ENCODE assay signal across 8 cellular contexts in the genomic region with DNA sequence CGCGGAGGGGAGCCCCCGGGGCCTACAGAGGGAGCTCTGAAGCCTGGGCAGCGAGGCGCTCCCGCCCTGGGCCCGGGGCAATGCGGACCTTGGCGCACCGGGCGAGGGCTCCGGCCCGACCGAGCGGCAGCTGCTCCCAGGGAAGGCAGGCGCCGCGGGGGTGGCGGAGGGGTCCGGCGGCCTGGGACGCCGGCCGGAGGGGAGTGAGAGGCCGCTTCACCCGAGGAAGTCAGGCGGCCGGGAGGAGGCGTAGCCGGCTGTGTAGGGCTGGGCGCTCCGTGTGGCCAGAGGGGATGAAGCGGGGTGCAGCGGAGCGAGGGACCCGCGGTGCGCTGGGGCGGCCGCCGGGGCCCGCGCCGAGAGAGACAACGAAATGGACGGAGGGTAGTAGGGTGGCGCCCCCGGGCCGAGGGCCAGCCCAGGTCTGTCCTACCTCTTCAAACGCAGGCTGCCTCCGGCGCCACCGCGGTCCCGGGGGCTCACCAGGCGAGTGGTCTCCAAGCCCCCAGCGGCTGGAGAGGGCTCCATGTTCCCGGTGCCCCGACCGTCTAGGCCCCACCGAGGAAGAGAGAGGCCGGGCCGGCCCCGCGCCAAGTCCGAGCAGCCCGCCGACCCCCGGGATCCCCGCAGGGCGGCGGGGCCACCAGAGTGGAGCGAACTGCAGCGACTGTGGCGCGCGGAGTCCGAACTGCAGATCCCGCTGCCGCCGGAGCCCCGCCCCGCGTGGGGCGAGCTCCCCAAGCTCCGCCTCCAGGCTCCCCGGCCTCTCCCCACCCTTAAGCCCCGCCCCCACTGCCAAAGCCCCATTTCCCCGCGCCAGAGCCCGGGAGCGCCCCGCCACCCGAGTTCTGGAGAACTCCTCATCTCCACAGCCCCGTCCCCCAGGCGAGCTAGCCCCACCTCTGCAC. TPM values are rescaled to one million over a fixed set of nuclear protein-coding genes. Genes with fewer than 3 reads are reported as not detected.
DNase-seq lines count a peak whose midpoint lies in the region; ATAC-seq lines count a peak whose summit lies in the region.

Gene SLC30A3, minus strand, starts transcription at position 669 of the 908 bp plus-strand sequence. Its CDS starts 141 bp downstream, at position 528.

- no peaks in the 10 kb centered on the region for H3K36me3 ChIP-seq in CD4-positive, CD25-positive, alpha-beta regulatory T cell (ENCODE audit: control insufficient read depth, insufficient read depth, low read length)

- peaks cover 33% of the 10 kb centered on the region for H3K27me3 ChIP-seq in CD4-positive, CD25-positive, alpha-beta regulatory T cell (ENCODE audit: control insufficient read depth, insufficient read depth, low read length)

- peak within 1 kb of the TSS; percentile 85 to 96 (median 91) for H3K4me3 Mint-ChIP-seq in CD4-positive, CD25-positive, alpha-beta regulatory T cell

- H3K36me3 Mint-ChIP-seq in CD4-positive, CD25-positive, alpha-beta regulatory T cell, result peaks cover 3% of the 10 kb centered on the region

- peaks cover 37% of the 10 kb centered on the region for H3K4me1 ChIP-seq in CD4-positive, CD25-positive, alpha-beta regulatory T cell (ENCODE audit: control insufficient read depth, insufficient read depth, low read length, poor library complexity, severe bottlenecking)

- peak; percentile 44 to 50 for ATAC-seq in CD4-positive, CD25-positive, alpha-beta regulatory T cell (ENCODE audit: low read depth in 2 of 2)
- peak; percentile 49 for ATAC-seq in HG03045 (IDR thresholded peaks at IDR 0.05; ENCODE audit: unreplicated experiment)

- H3K4me1 Mint-ChIP-seq in CD4-positive, CD25-positive, alpha-beta regulatory T cell, result peaks cover 0 to 30% (median 13%) of the 10 kb centered on the region in 4 donors

- no peaks in the 10 kb centered on the region for H3K9me3 ChIP-seq in CD4-positive, CD25-positive, alpha-beta regulatory T cell (ENCODE audit: control insufficient read depth in 2 of 2, low read length in 2 of 2)

- no peak within 1 kb of the TSS for H3K4me3 ChIP-seq in CD4-positive, CD25-positive, alpha-beta regulatory T cell (ENCODE audit: low read depth, low read length)
- H3K4me3 ChIP-seq in iPS-11a (ENCODE audit: low read depth, low read length), result peak within 1 kb of the TSS; percentile 53
- peak within 1 kb of the TSS; percentile 27 to 46 (median 36) for H3K4me3 ChIP-seq in skin epidermis

- peak; percentile 25 to 76 (median 59) for DNase-seq in CD4-positive, CD25-positive, alpha-beta regulatory T cell
- DNase-seq in T follicular helper cell (ENCODE audit: low read depth), result peak; percentile 53
- peak in 32 of 56 donors; percentile 5 to 72 (median 43) for DNase-seq in amygdala (lab: John Stamatoyannopoulos, UW)
- no peak for DNase-seq in AML-193 (lab: John Stamatoyannopoulos, UW)
- DNase-seq in NCI-H774 (lab: John Stamatoyannopoulos, UW), result no peak

- peak within 1 kb of the TSS in 1 of 3 donors; percentile 85 for H3K27ac Mint-ChIP-seq in CD4-positive, CD25-positive, alpha-beta regulatory T cell

- H3K27me3 Mint-ChIP-seq in CD4-positive, CD25-positive, alpha-beta regulatory T cell, result peaks cover 56% of the 10 kb centered on the region

- H3K9me3 Mint-ChIP-seq in CD4-positive, CD25-positive, alpha-beta regulatory T cell, result peaks cover 0 to 3% (median 0%) of the 10 kb centered on the region in 7 donors

- H3K27ac ChIP-seq in CD4-positive, CD25-positive, alpha-beta regulatory T cell (ENCODE audit: insufficient read depth, low read length, poor library complexity, severe bottlenecking), result no peak within 1 kb of the TSS
- no peak within 1 kb of the TSS for H3K27ac ChIP-seq in skin epidermis

RNA-seq across cellular contexts. Expression of gene SLC30A3, which starts in this region (rescaled TPM):
- total RNA-seq in CD4-positive, CD25-positive, alpha-beta regulatory T cell, result 0.10 TPM
- polyA plus RNA-seq in CD4-positive, CD25-positive, alpha-beta regulatory T cell, result under 1 TPM in 1 of 4 donors, not detected in 3; 0.05 TPM

Comparison
In these comparisons a context has a peak if more than half of its experiments do, and no peak if none do; other contexts are left out.
1. Peak in DNase-seq and ATAC-seq in CD4-positive, CD25-positive, alpha-beta regulatory T cell; RNA of the gene not detected or under 1 TPM.
2. DNase-seq: peak in T follicular helper cell (single experiment) and amygdala (32 of 56); none in AML-193 (0 of 2) and NCI-H774 (single experiment).